ENCODE assay signal across 9 cellular contexts in genomic region chr16:12340151-12340733, GRCh38.
DNase-seq lines count a peak whose midpoint lies in the region; ATAC-seq, FAIRE-seq and TF ChIP-seq lines count a peak whose summit lies in the region.
"Had no signal": no experiment of that assay in that cellular context is flagged by ENCODE, and none has a peak within 500 bp of the region (broad histone marks: within the 10 kb centered on the region; RNA-seq: fewer than 3 reads in every experiment).

No MANE protein-coding gene starts in this region.

- DNase-seq in COLO829 (ENCODE audit: low spot score) = peak; percentile 24
- peak; percentile 5 for DNase-seq in RCC 7860 (ENCODE audit: low spot score)
- DNase-seq in fibroblast of gingiva (ENCODE audit: low read depth) = peak; percentile 47
- peak; percentile 39 for DNase-seq in stimulated activated CD4-positive, alpha-beta T cell treated with anti-CD3 and anti-CD28 coated beads, Interleukin-15, amount 100 ng/mL, for 24 hours
- DNase-seq in HK-2 (ENCODE audit: unreplicated experiment) = no peak
- no peak for DNase-seq in mesenteric fat pad (ENCODE audit: low spot score)

- 0 out of 2 replicates have a peak, but pooled peaks have one; percentile 19 for TF ChIP-seq CTCF in HEK293 (tag by site-specific recombination; IDR thresholded peaks at IDR 0.05)

- no peak for ATAC-seq in GM21390 (IDR thresholded peaks at IDR 0.05; ENCODE audit: unreplicated experiment)

- H3K36me3 ChIP-seq in HEK293 (ENCODE audit: control insufficient read depth in 2 of 2, insufficient read depth in 1 of 2, low read length in 2 of 2) = no peaks in the 10 kb centered on the region
- H3K36me3 ChIP-seq: tibial artery had no signal

- no peaks in the 10 kb centered on the region for H3K9me3 ChIP-seq in HEK293 (ENCODE audit: control insufficient read depth, insufficient read depth, low read depth, low read length)
- H3K9me3 ChIP-seq: tibial artery had no signal

- H3K4me1 ChIP-seq in HEK293 (ENCODE audit: control insufficient read depth, insufficient read depth, low read length) = no peaks in the 10 kb centered on the region

- H3K27ac ChIP-seq in HEK293 (ENCODE audit: extremely low read depth, low read depth, low read length) = no peak overlapping the region
- H3K27ac ChIP-seq: tibial artery had no signal

- no peak overlapping the region for H3K4me3 ChIP-seq in HEK293 (ENCODE audit: low read depth, low read length)
- H3K4me3 ChIP-seq: tibial artery had no signal

- POLR2A ChIA-PET in HEK293 (lab: Yijun Ruan, JAX) = no interaction called here

- no peak for FAIRE-seq in RCC 7860 (lab: Jason Lieb, UNC)

- CTCF ChIA-PET in HEK293 (lab: Yijun Ruan, JAX) = interaction anchor here (0.7 to 2.1 kb wide), 9 partner anchors 15 to 860 kb away, joined by 3 to 8 read pairs (median 3); no protein-coding TSS in a partner anchor

TF ChIP-seq in HEK293, 187 proteins besides CTCF, POLR2A, EP300 and RAD21:
- TF ChIP-seq BCL11B (tag by site-specific recombination; IDR thresholded peaks at IDR 0.05; ENCODE audit: low read depth) (no peak), ZNF654 (tag by site-specific recombination; IDR thresholded peaks at IDR 0.05; ENCODE audit: low read depth) (peak; percentile 37)
TF ChIP-seq in HEK293: peak in this region for 1.

Comparison
In these comparisons a context has a peak if more than half of its experiments do, and no peak if none do; other contexts are left out.
1. DNase-seq: peak in COLO829 (single experiment), RCC 7860 (single experiment), fibroblast of gingiva (single experiment) and stimulated activated CD4-positive, alpha-beta T cell treated with anti-CD3 and anti-CD28 coated beads, Interleukin-15, amount 100 ng/mL, for 24 hours (single experiment); none in HK-2 (single experiment) and mesenteric fat pad (single experiment).